Comparison of ENCODE assay signal across 8 cellular contexts in genomic region chrX:40094041-40094899, GRCh38. TPM values are rescaled to one million over a fixed set of nuclear protein-coding genes. Genes with fewer than 3 reads are reported as not detected.
DNase-seq lines count a peak whose midpoint lies in the region; ATAC-seq, FAIRE-seq and TF ChIP-seq lines count a peak whose summit lies in the region.

No MANE protein-coding gene starts in this region.

- DNase-seq in Daoy (ENCODE audit: low read depth) (peak; percentile 4), NCI-H69 (lab: John Stamatoyannopoulos, UW) (peak; percentile 59), astrocyte (ENCODE audit: low read depth) (no peak), skeletal muscle cell (ENCODE audit: low read depth) (no peak), GOT3 (lab: John Stamatoyannopoulos, UW) (no peak), germinal center (ENCODE audit: low spot score) (no peak)

- H3K4me1 ChIP-seq in astrocyte (ENCODE audit: insufficient read depth, low read length) = peaks cover 17% of the 10 kb centered on the region

- no peak for FAIRE-seq in astrocyte (lab: Jason Lieb, UNC)

- H3K27ac ChIP-seq in astrocyte (ENCODE audit: low read depth, low read length) = no peak overlapping the region

- ATAC-seq in GM21390 (IDR thresholded peaks at IDR 0.05; ENCODE audit: unreplicated experiment) = no peak

- H3K9me3 Mint-ChIP-seq in astrocyte (ENCODE audit: unreplicated experiment) = no peaks in the 10 kb centered on the region

- H3K27ac Mint-ChIP-seq in astrocyte (ENCODE audit: unreplicated experiment) = peak overlapping the region; percentile 58

- no peak for TF ChIP-seq CTCF in astrocyte (IDR thresholded peaks at IDR 0.05; ENCODE audit: insufficient read depth, low read depth, low read length)

- no peak overlapping the region for H2AFZ ChIP-seq in astrocyte (ENCODE audit: low read depth, low read length)

- peak overlapping the region; percentile 80 for H3K4me3 Mint-ChIP-seq in astrocyte (ENCODE audit: unreplicated experiment)

- peaks cover 10% of the 10 kb centered on the region for H3K4me1 Mint-ChIP-seq in astrocyte (ENCODE audit: low read depth, unreplicated experiment)

- peak overlapping the region; percentile 92 for H3K4me2 ChIP-seq in astrocyte (ENCODE audit: low read length)

- H3K36me3 Mint-ChIP-seq in astrocyte (ENCODE audit: low read depth, unreplicated experiment) = no peaks in the 10 kb centered on the region

- peaks cover 2% of the 10 kb centered on the region for H3K27me3 Mint-ChIP-seq in astrocyte (ENCODE audit: low read depth, unreplicated experiment)

- H3K27me3 ChIP-seq in astrocyte (ENCODE audit: insufficient read depth, low read length) = no peaks in the 10 kb centered on the region

- peaks cover 63% of the 10 kb centered on the region for H3K79me2 ChIP-seq in astrocyte (ENCODE audit: insufficient read depth, low read length)

- H3K9me3 ChIP-seq in astrocyte (ENCODE audit: insufficient read depth, low read depth, low read length) = no peaks in the 10 kb centered on the region

- no peaks in the 10 kb centered on the region for H3K36me3 ChIP-seq in astrocyte (ENCODE audit: insufficient read depth, low read length)

- peaks cover 43% of the 10 kb centered on the region for H4K20me1 ChIP-seq in astrocyte (ENCODE audit: insufficient read depth, low read length)

- peak overlapping the region; percentile 74 for H3K9ac ChIP-seq in astrocyte (ENCODE audit: low read length)

- H3K4me3 ChIP-seq in astrocyte (ENCODE audit: insufficient read depth, low read depth, low read length) = peak overlapping the region; percentile 59
- H3K4me3 ChIP-seq in iPS-11a (ENCODE audit: low read depth, low read length) = peak overlapping the region; percentile 49
- peak overlapping the region; percentile 59 for H3K4me3 ChIP-seq in skeletal muscle cell (ENCODE audit: low read depth, low read length)

RNA-seq across cellular contexts. Expression of gene BCOR, which starts 3.5 kb away (rescaled TPM):
- 35.5 and 36.6 TPM in 2 replicates for total RNA-seq in Daoy (2014; rRNA removed; shearing (Covaris generic))
- 9.0 TPM in 2 replicates for total RNA-seq in astrocyte

Comparison
In these comparisons a context has a peak if more than half of its experiments do, and no peak if none do; other contexts are left out.
1. DNase-seq: peak in Daoy (single experiment) and NCI-H69 (single experiment); none in astrocyte (single experiment), skeletal muscle cell (single experiment), GOT3 (single experiment) and germinal center (single experiment).
2. Peak in every context shown above with its lines, with median percentiles within 50 percentile points of each other: H3K4me3 ChIP-seq.